Comparison of ENCODE assay signal across 8 cellular contexts in genomic region chr20:63955846-63956663, GRCh38. TPM values are rescaled to one million over a fixed set of nuclear protein-coding genes. Genes with fewer than 3 reads are reported as not detected.
DNase-seq lines count a peak whose midpoint lies in the region; ATAC-seq and TF ChIP-seq lines count a peak whose summit lies in the region.

Gene UCKL1, minus strand, starts transcription at chr20:63956416. Its CDS starts 44 bp downstream, at chr20:63956372.

- H3K27ac Mint-ChIP-seq in H9, result peak within 1 kb of the TSS; percentile 87 to 92 (median 89); a peak in 4 of 7 replicates

- peaks cover 33 to 35% of the 10 kb centered on the region in 2 experiments for H3K4me1 Mint-ChIP-seq in H9

- TF ChIP-seq POLR2A in adrenal gland (IDR thresholded peaks at IDR 0.05) (peak; percentile 63 to 75), heart left ventricle (IDR thresholded peaks at IDR 0.05) (peak; percentile 31 to 91)

- no peak within 1 kb of the TSS for H2BK15ac ChIP-seq in H9 (ENCODE audit: low read depth, low read length)

- no peak within 1 kb of the TSS for H3T11ph ChIP-seq in H9 (ENCODE audit: low read length)

- H3K27ac ChIP-seq in H9 (ENCODE audit: insufficient read length, low read depth, low read length) (no peak within 1 kb of the TSS), adrenal gland (peak within 1 kb of the TSS; percentile 46 to 94 (median 91)), heart left ventricle (peak within 1 kb of the TSS; percentile 88 to 99 (median 98)), upper lobe of right lung (peak within 1 kb of the TSS; percentile 92)

- H3K36me3 ChIP-seq in GM06990 (ENCODE audit: control insufficient read depth, insufficient read depth, low read length), result peaks cover 6% of the 10 kb centered on the region
- H3K36me3 ChIP-seq in MG63, result peaks cover 42% of the 10 kb centered on the region
- H3K36me3 ChIP-seq in adrenal gland (replicated peaks in 1 of 2), result peaks cover 0 to 12% of the 10 kb centered on the region in 2 donors
- peaks cover 0 to 22% (median 9%) of the 10 kb centered on the region in 9 donors for H3K36me3 ChIP-seq in heart left ventricle
- peaks cover 2% of the 10 kb centered on the region for H3K36me3 ChIP-seq in upper lobe of right lung

- H3K14ac ChIP-seq in H9 (ENCODE audit: insufficient read depth, low read length), result peak within 1 kb of the TSS; percentile 76

- peaks cover 2% of the 10 kb centered on the region for H3K79me1 ChIP-seq in H9 (ENCODE audit: insufficient read depth, low read depth, low read length, poor library complexity, severe bottlenecking)

- intact Hi-C loops in adrenal gland (cut with DNase I), result no loop called here
- intact Hi-C loops in heart left ventricle (cut with DNase I), result loop anchor here in 1 of 10 donors (2.0 kb wide), 1 partner anchor 47 kb away; no protein-coding TSS in a partner anchor
- intact Hi-C loops in posterior vena cava (cut with DNase I), result no loop called here
- intact Hi-C loops in upper lobe of right lung (cut with DNase I), result no loop called here

- peak within 1 kb of the TSS; percentile 92 for H3K9ac ChIP-seq in H9 (ENCODE audit: extremely low read depth, insufficient read length, low read length)

- no peak within 1 kb of the TSS for H2BK12ac ChIP-seq in H9 (ENCODE audit: insufficient read length, low read depth, low read length)

- no peaks in the 10 kb centered on the region for H4K20me1 ChIP-seq in H9 (ENCODE audit: control insufficient read depth, insufficient read depth, insufficient read length)

- no peak within 1 kb of the TSS for H2AK5ac ChIP-seq in H9 (ENCODE audit: insufficient read length, low read length)

- no peak within 1 kb of the TSS for H4K8ac ChIP-seq in H9 (replicated peaks; ENCODE audit: insufficient read length, low read depth, low read length)

- H3K23me2 ChIP-seq in H9 (ENCODE audit: insufficient read length, low read depth, low read length, poor library complexity, severe bottlenecking), result peaks cover 14% of the 10 kb centered on the region

- H3K27me3 Mint-ChIP-seq in H9 (ENCODE audit: low read depth), result no peaks in the 10 kb centered on the region

- H3K4me3 ChIP-seq in GM06990 (replicated peaks; ENCODE audit: low read depth, low read length) (peak within 1 kb of the TSS; percentile 97), MG63 (peak within 1 kb of the TSS; percentile 98), adrenal gland (peak within 1 kb of the TSS; percentile 5 to 88 (median 72)), heart left ventricle (peak within 1 kb of the TSS; percentile 58 to 100 (median 96)), upper lobe of right lung (peak within 1 kb of the TSS; percentile 94)

- H4K91ac ChIP-seq in H9 (ENCODE audit: insufficient read length, low read depth, low read length), result no peak within 1 kb of the TSS

- no peaks in the 10 kb centered on the region; the same call in 1 of the 2 replicates for H3K4me1 ChIP-seq in H9 (ENCODE audit: insufficient read depth, low read length)
- H3K4me1 ChIP-seq in adrenal gland (replicated peaks in 1 of 2), result peaks cover 17 to 43% of the 10 kb centered on the region in 2 donors
- H3K4me1 ChIP-seq in heart left ventricle, result peaks cover 0 to 63% (median 52%) of the 10 kb centered on the region in 12 donors
- H3K4me1 ChIP-seq in upper lobe of right lung, result peaks cover 54% of the 10 kb centered on the region

- ATAC-seq in heart left ventricle (peak; percentile 56 to 85 (median 82)), upper lobe of right lung (peak; percentile 87)

- peak within 1 kb of the TSS; percentile 88 for H3K18ac ChIP-seq in H9 (ENCODE audit: insufficient read length, low read depth, low read length)

- peak; percentile 93 for DNase-seq in GM06990 (ENCODE audit: extremely low read depth, insufficient read length)
- peak; percentile 83 for DNase-seq in H9
- peak; percentile 93 for DNase-seq in MG63
- peak; percentile 89 for DNase-seq in T follicular helper cell (ENCODE audit: low read depth)
- DNase-seq in adrenal gland, result peak; percentile 92 to 96 (median 94)
- DNase-seq in heart left ventricle, result peak; percentile 93 to 96 (median 95)
- DNase-seq in posterior vena cava (ENCODE audit: low spot score), result peak; percentile 98
- DNase-seq in upper lobe of right lung, result peak; percentile 96

- no peak within 1 kb of the TSS for H3K4ac ChIP-seq in H9 (ENCODE audit: low read depth, low read length)

- H3K27me3 ChIP-seq in GM06990 (replicated peaks; ENCODE audit: control insufficient read depth, insufficient read depth, low read length), result no peaks in the 10 kb centered on the region
- H3K27me3 ChIP-seq in H9 (ENCODE audit: insufficient read depth, low read length), result no peaks in the 10 kb centered on the region
- no peaks in the 10 kb centered on the region for H3K27me3 ChIP-seq in MG63
- H3K27me3 ChIP-seq in adrenal gland, result no peaks in the 10 kb centered on the region
- no peaks in the 10 kb centered on the region for H3K27me3 ChIP-seq in heart left ventricle
- H3K27me3 ChIP-seq in upper lobe of right lung, result no peaks in the 10 kb centered on the region

- no peak within 1 kb of the TSS for H3K56ac ChIP-seq in H9 (ENCODE audit: insufficient read length, low read depth, low read length)

- H2BK120ac ChIP-seq in H9 (ENCODE audit: low read depth, low read length, poor library complexity, severe bottlenecking), result no peak within 1 kb of the TSS

- no peaks in the 10 kb centered on the region for H3K9me3 ChIP-seq in H9 (ENCODE audit: control insufficient read depth, low read depth, low read length)
- H3K9me3 ChIP-seq in MG63, result no peaks in the 10 kb centered on the region
- no peaks in the 10 kb centered on the region for H3K9me3 ChIP-seq in adrenal gland (replicated peaks in 1 of 3)
- no peaks in the 10 kb centered on the region for H3K9me3 ChIP-seq in heart left ventricle
- H3K9me3 ChIP-seq in upper lobe of right lung, result no peaks in the 10 kb centered on the region

- no CpG with 5 or more reads among the region's 103 CpGs for WGBS in H9 (ENCODE audit: extremely low coverage, insufficient read length, low lambda C conversion rate)
- 0 to 1% (median 0%) methylated on average over 2 to 103 of the region's 103 CpGs for WGBS in adrenal gland, 4 donors
- WGBS in heart left ventricle, 4 donors, result 0 to 1% (median 0%) methylated on average over 37 to 103 of the region's 103 CpGs

- H2BK5ac ChIP-seq in H9 (ENCODE audit: insufficient read length, low read length), result no peak within 1 kb of the TSS

- H3K4me2 ChIP-seq in H9 (ENCODE audit: insufficient read depth, insufficient read length, low read length), result peak within 1 kb of the TSS; percentile 61

- H2AFZ ChIP-seq in H9 (ENCODE audit: low read length), result no peak within 1 kb of the TSS

- H3K9me3 Mint-ChIP-seq in H9, result no peaks in the 10 kb centered on the region

- H3K36me3 Mint-ChIP-seq in H9 (ENCODE audit: insufficient read depth in 1 of 3, low read depth in 3 of 3), result peaks cover 0 to 25% (median 16%) of the 10 kb centered on the region in 3 experiments; a peak in 4 of 7 replicates

- H2BK20ac ChIP-seq in H9 (ENCODE audit: low read depth, low read length, poor library complexity, severe bottlenecking), result no peak within 1 kb of the TSS

- no peak for TF ChIP-seq CTCF in GM06990 (IDR thresholded peaks at IDR 0.05; ENCODE audit: insufficient read depth, low read length, poor library complexity, severe bottlenecking)
- no peak; the same call in 2 of the 3 replicates for TF ChIP-seq CTCF in H9 (conservative IDR thresholded peaks at IDR 0.05)
- peak in 1 of 6 experiments; percentile 1 for TF ChIP-seq CTCF in adrenal gland (IDR thresholded peaks at IDR 0.05)
- peak in 5 of 12 donors; percentile 1 to 27 (median 10) for TF ChIP-seq CTCF in heart left ventricle (IDR thresholded peaks at IDR 0.05)
- no peak for TF ChIP-seq CTCF in upper lobe of right lung (IDR thresholded peaks at IDR 0.05)

- H3K23ac ChIP-seq in H9 (ENCODE audit: insufficient read length, low read depth, low read length), result no peak within 1 kb of the TSS

- peak within 1 kb of the TSS; percentile 79 to 86 for H3K4me3 Mint-ChIP-seq in H9

- H4K5ac ChIP-seq in H9 (ENCODE audit: insufficient read length, low read depth, low read length), result no peak within 1 kb of the TSS

- peaks cover 15% of the 10 kb centered on the region; the same call in 1 of the 2 replicates for H3K79me2 ChIP-seq in H9 (ENCODE audit: insufficient read depth, low read length)

RNA-seq across cellular contexts. Expression of gene UCKL1, which starts in this region (rescaled TPM):
- total RNA-seq in H9 (2021) (35.6 and 40.9 TPM in 2 replicates), adrenal gland (10 to 100 TPM; 14.9 to 56.8 (median 37.2) TPM), heart left ventricle (10 to 100 TPM; 27.7 to 43.8 (median 37.5) TPM), posterior vena cava (10 to 100 TPM; 20.8 to 22.0 TPM), upper lobe of right lung (38.9 TPM)
- 17.1 and 35.9 TPM in 2 replicates for total RNA-seq in MG63 (2014; rRNA removed; shearing (Covaris generic); ENCODE audit: low replicate concordance)
- polyA plus RNA-seq in adrenal gland (100 to 1,000 TPM in 1 of 3 donors, 10 to 100 TPM in 2; 12.1 to 101 (median 91.3) TPM), heart left ventricle (10 to 100 TPM; 27.7 to 49.7 TPM)
